8 cellular contexts compared by ENCODE assay signal in the genomic region with DNA sequence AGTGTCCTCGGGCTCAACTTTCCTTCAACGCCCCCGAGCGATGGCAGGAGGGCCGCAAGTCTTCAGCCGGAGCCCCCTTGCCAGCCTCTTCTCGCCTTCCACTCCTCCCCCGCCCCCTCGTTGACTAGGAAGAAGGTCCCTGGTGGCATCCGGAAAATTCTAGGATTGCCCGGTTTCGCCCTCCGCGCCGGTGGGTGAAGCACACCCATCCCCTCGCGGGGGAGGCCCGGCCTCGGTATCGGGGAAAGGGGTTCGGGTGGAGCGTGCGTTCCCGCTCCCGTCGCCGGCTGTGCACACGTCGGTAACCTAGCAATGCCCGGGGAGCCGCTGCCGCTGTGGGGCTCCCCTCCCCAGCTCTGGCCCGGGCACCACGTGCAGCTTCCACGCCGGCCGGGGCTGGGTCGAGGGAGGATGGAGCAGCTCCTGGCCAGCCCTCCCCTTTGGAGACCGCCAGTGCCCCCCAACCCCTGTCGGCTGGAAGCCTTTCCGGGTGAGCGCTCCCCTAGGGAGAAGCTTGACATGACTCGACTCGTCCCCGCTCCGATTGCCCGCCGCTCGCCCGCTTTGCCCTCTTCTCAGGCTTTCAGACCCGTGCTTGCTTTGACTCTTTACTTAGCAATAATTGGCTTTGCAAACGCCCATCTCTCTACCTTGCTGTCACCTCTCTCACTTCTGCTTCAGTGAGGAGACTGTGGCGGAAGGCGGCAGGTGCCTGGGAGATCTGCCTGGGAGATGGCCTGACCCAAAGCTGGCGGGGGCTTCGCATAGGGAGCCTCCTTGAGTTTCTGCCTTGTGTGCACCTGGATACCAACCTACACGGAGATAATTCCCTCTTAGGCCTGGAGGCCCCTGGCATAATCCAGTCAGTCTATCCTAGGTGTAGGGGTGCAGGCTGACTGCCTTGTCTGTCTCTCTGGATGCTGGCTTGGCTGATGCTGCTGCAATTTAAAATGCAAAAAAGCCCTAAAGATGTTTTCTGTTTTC. TPM values are rescaled to one million over a fixed set of nuclear protein-coding genes. Genes with fewer than 3 reads are reported as not detected.
A peak's percentile ranks its signal among the peaks of the same experiment; 100 is the strongest.
DNase-seq lines count a peak whose midpoint lies in the region; ATAC-seq and TF ChIP-seq lines count a peak whose summit lies in the region.

No MANE protein-coding gene starts in this region.

- H3K27me3 ChIP-seq in Peyer's patch (peaks cover 0 to 3% of the 10 kb centered on the region in 2 donors), foreskin keratinocyte (peaks cover 83% of the 10 kb centered on the region), osteoblast (ENCODE audit: insufficient read depth, low read length) (peaks cover 47% of the 10 kb centered on the region)

- H3K4me1 ChIP-seq in Peyer's patch, result peaks cover 0 to 46% (median 12%) of the 10 kb centered on the region in 4 donors
- no peaks in the 10 kb centered on the region for H3K4me1 ChIP-seq in foreskin keratinocyte
- H3K4me1 ChIP-seq in osteoblast (ENCODE audit: insufficient read depth, low read length), result no peaks in the 10 kb centered on the region

- no peaks in the 10 kb centered on the region for H3K9me3 ChIP-seq in Peyer's patch
- H3K9me3 ChIP-seq in osteoblast (ENCODE audit: low read depth, low read length), result no peaks in the 10 kb centered on the region

- peak overlapping the region; percentile 18 to 74 (median 39) for H3K4me3 ChIP-seq in Peyer's patch
- H3K4me3 ChIP-seq in osteoblast (ENCODE audit: insufficient read depth, low read length), result no peak overlapping the region

- H3K27ac ChIP-seq in Peyer's patch (peak overlapping the region in 2 of 4 donors; percentile 5 to 12), foreskin keratinocyte (no peak overlapping the region), osteoblast (ENCODE audit: low read depth, low read length) (no peak overlapping the region)

- ATAC-seq in GM18511 (IDR thresholded peaks at IDR 0.05; ENCODE audit: unreplicated experiment) (peak; percentile 51), foreskin keratinocyte (peak; percentile 42), HG02798 (IDR thresholded peaks at IDR 0.05; ENCODE audit: poor library complexity, unreplicated experiment) (no peak), HG02852 (IDR thresholded peaks at IDR 0.05; ENCODE audit: unreplicated experiment) (no peak)

- no peak overlapping the region for H2AFZ ChIP-seq in osteoblast (ENCODE audit: low read length)

- TF ChIP-seq CTCF in Peyer's patch (IDR thresholded peaks at IDR 0.05), result no peak
- no peak for TF ChIP-seq CTCF in foreskin keratinocyte (conservative IDR thresholded peaks at IDR 0.05)
- TF ChIP-seq CTCF in osteoblast (IDR thresholded peaks at IDR 0.05; ENCODE audit: extremely low read depth, low read depth, low read length), result no peak

- no peaks in the 10 kb centered on the region for H4K20me1 ChIP-seq in osteoblast (ENCODE audit: insufficient read depth, low read length)

- peak overlapping the region; percentile 13 for H3K4me2 ChIP-seq in osteoblast (ENCODE audit: insufficient read depth, low read length)

- no peak for TF ChIP-seq POLR2A in Peyer's patch (IDR thresholded peaks at IDR 0.05)

- H3K36me3 ChIP-seq in Peyer's patch (no peaks in the 10 kb centered on the region), osteoblast (ENCODE audit: insufficient read depth, low read length) (no peaks in the 10 kb centered on the region)

- peak in 1 of 3 donors; percentile 64 for DNase-seq in Peyer's patch
- peak in 1 of 2 donors; percentile 7 for DNase-seq in foreskin keratinocyte
- no peak for DNase-seq in osteoblast (ENCODE audit: insufficient read length, low spot score, missing footprints)
- no peak for DNase-seq in mucosa of gallbladder (ENCODE audit: low spot score)
- no peak for DNase-seq in OCI-M1 (lab: John Stamatoyannopoulos, UW)

- no peaks in the 10 kb centered on the region for H3K79me2 ChIP-seq in osteoblast (ENCODE audit: insufficient read depth, low read length)

RNA-seq across cellular contexts. Expression of a gene that starts 1.4 kb away (rescaled TPM):
- total RNA-seq in Peyer's patch (100 to 1,000 TPM in 3 of 4 donors, 10 to 100 TPM in 1; 74.6 to 194 (median 105) TPM), foreskin keratinocyte (0.14 and 0.17 TPM in 2 replicates), osteoblast (under 0.01 and 0.29 TPM in 2 replicates), mucosa of gallbladder (39.2 TPM)
- polyA plus RNA-seq in foreskin keratinocyte, result not detected in 2 replicates

Comparison
In these comparisons a context has a peak if more than half of its experiments do, and no peak if none do; other contexts are left out.
1. ATAC-seq: peak in GM18511 (single experiment) and foreskin keratinocyte (single experiment); none in HG02798 (single experiment) and HG02852 (single experiment).
2. RNA of a gene that starts 1.4 kb away (total RNA-seq): 74.6 to 194 TPM in Peyer's patch and 39.2 TPM in mucosa of gallbladder (single experiment); 0.14 to 0.17 TPM in foreskin keratinocyte and under 0.01 to 0.29 TPM in osteoblast; every median in the first group is over 10 times any median in the second.